ENCODE assay signal across 1 cellular context in the genomic region with DNA sequence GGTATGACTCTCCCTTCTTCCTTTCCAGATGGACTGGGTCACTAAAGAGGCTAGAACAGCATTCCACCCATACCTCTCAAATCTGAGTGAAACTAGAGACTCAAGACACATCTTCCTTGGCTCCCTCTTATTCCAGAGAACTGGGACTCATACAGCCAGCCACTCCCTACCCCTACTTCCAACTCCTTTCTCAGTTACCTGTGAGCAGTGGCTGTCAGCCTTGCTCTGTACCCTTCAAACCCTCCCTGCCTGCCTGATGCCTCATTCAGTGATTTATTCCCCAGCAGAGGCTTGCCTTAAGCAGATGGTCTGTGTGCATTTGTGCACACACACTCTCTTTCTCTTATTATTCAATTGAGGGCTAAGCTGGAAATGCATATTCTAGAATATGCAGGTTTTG.
TF ChIP-seq lines count a peak whose summit lies in the region.

No MANE protein-coding gene starts in this region.

TF ChIP-seq in GM23338, 12 proteins besides CTCF, POLR2A, EP300 and RAD21 (continued from another document):
- TF ChIP-seq ZNF114 (CRISPR knock-in tag; IDR thresholded peaks at IDR 0.05) (no peak), EZH2 (IDR thresholded peaks at IDR 0.05; ENCODE audit: low read depth, unreplicated experiment) (no peak), JUNB (IDR thresholded peaks at IDR 0.05; ENCODE audit: unreplicated experiment) (no peak), POLR2AphosphoS5 (IDR thresholded peaks at IDR 0.05; ENCODE audit: low read depth) (no peak), CREB1 (CRISPR knock-in tag; IDR thresholded peaks at IDR 0.05; ENCODE audit: low read depth) (no peak), NANOG (IDR thresholded peaks at IDR 0.05; ENCODE audit: borderline replicate concordance) (no peak), ZNF331 (CRISPR knock-in tag; IDR thresholded peaks at IDR 0.05; ENCODE audit: low read depth) (no peak), STAT1 (IDR thresholded peaks at IDR 0.05; ENCODE audit: unreplicated experiment) (no peak)
- TF ChIP-seq, protein P1, sequence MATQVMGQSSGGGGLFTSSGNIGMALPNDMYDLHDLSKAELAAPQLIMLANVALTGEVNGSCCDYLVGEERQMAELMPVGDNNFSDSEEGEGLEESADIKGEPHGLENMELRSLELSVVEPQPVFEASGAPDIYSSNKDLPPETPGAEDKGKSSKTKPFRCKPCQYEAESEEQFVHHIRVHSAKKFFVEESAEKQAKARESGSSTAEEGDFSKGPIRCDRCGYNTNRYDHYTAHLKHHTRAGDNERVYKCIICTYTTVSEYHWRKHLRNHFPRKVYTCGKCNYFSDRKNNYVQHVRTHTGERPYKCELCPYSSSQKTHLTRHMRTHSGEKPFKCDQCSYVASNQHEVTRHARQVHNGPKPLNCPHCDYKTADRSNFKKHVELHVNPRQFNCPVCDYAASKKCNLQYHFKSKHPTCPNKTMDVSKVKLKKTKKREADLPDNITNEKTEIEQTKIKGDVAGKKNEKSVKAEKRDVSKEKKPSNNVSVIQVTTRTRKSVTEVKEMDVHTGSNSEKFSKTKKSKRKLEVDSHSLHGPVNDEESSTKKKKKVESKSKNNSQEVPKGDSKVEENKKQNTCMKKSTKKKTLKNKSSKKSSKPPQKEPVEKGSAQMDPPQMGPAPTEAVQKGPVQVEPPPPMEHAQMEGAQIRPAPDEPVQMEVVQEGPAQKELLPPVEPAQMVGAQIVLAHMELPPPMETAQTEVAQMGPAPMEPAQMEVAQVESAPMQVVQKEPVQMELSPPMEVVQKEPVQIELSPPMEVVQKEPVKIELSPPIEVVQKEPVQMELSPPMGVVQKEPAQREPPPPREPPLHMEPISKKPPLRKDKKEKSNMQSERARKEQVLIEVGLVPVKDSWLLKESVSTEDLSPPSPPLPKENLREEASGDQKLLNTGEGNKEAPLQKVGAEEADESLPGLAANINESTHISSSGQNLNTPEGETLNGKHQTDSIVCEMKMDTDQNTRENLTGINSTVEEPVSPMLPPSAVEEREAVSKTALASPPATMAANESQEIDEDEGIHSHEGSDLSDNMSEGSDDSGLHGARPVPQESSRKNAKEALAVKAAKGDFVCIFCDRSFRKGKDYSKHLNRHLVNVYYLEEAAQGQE (IDR thresholded peaks at IDR 0.05; ENCODE audit: unreplicated experiment) = no peak
- TF ChIP-seq, protein P2, sequence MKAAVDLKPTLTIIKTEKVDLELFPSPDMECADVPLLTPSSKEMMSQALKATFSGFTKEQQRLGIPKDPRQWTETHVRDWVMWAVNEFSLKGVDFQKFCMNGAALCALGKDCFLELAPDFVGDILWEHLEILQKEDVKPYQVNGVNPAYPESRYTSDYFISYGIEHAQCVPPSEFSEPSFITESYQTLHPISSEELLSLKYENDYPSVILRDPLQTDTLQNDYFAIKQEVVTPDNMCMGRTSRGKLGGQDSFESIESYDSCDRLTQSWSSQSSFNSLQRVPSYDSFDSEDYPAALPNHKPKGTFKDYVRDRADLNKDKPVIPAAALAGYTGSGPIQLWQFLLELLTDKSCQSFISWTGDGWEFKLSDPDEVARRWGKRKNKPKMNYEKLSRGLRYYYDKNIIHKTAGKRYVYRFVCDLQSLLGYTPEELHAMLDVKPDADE (IDR thresholded peaks at IDR 0.05) = no peak
